27 cellular contexts compared by ENCODE assay signal in the genomic region with DNA sequence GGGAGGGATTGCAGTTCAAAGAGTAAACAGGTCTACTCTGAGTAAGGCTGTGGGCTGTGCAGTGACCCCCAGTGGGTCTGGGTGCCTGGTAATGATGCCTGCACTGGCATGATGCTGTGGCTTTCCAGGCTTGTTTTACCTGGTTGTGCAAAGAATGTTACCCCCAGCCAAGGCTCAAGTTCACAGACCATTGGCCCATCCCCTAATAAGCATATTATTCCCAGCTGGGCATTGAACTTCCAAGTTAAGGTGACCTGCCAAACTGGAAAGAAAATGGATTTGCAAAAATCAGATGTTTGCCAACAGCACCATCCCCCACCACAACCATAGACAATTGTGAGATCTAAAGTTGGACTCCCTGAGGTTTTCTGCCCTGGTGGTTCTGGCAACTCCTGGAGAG. TPM values are rescaled to one million over a fixed set of nuclear protein-coding genes. Genes with fewer than 3 reads are reported as not detected.
DNase-seq lines count a peak whose midpoint lies in the region; ATAC-seq, FAIRE-seq and TF ChIP-seq lines count a peak whose summit lies in the region.
"Had no signal": no experiment of that assay in that cellular context is flagged by ENCODE, and none has a peak within 500 bp of the region (broad histone marks: within the 10 kb centered on the region; RNA-seq: fewer than 3 reads in every experiment).

No MANE protein-coding gene starts in this region.

- intact Hi-C loops in activated CD8-positive, alpha-beta T cell treated with anti-CD3 and anti-CD28 coated beads for 36 hours (cut with micrococcal nuclease) = no loop called here

- POLR2A ChIA-PET in activated CD8-positive, alpha-beta T cell treated with anti-CD3 and anti-CD28 coated beads for 36 hours (lab: Charles Lee) = no interaction called here

- TF ChIP-seq CTCF in activated CD8-positive, alpha-beta T cell treated with anti-CD3 and anti-CD28 coated beads for 36 hours (IDR thresholded peaks at IDR 0.05) = no peak

- peaks cover 20% of the 10 kb centered on the region for H3K27me3 Mint-ChIP-seq in activated CD8-positive, alpha-beta T cell treated with anti-CD3 and anti-CD28 coated beads for 36 hours

- peaks cover 17% of the 10 kb centered on the region for H3K4me1 Mint-ChIP-seq in activated CD8-positive, alpha-beta T cell treated with anti-CD3 and anti-CD28 coated beads for 36 hours (ENCODE audit: low read depth)

- H3K36me3 Mint-ChIP-seq in activated CD8-positive, alpha-beta T cell treated with anti-CD3 and anti-CD28 coated beads for 36 hours (ENCODE audit: low read depth) = no peaks in the 10 kb centered on the region
- H3K36me3 Mint-ChIP-seq: mesothelial cell of epicardium; naive thymus-derived CD8-positive, alpha-beta T cell had no signal

- DNase-seq in kidney glomerular epithelial cell (lab: John Stamatoyannopoulos, UW) (peak; percentile 61), frontal cortex (ENCODE audit: low spot score in 2 of 2) (no peak), NCI-H510A (lab: John Stamatoyannopoulos, UW) (no peak)
- no peak for DNase-seq in activated CD8-positive, alpha-beta T cell treated with anti-CD3 and anti-CD28 coated beads for 36 hours
- DNase-seq: activated CD4-positive, alpha-beta T cell treated with anti-CD3 and anti-CD28 coated beads for 4 hours; activated CD8-positive, alpha-beta memory T cell treated with anti-CD3 and anti-CD28 coated beads for 24 hours; activated T-cell treated with anti-CD3 and anti-CD28 coated beads, Interleukin-2, amount 50 U/mL, for 1 hour; DMS79; dorsolateral prefrontal cortex; naive thymus-derived CD8-positive, alpha-beta T cell; NCI-H1436 treated with DMSO at 0.1 percent for 48 hours; NCI-H2107; NCI-H82; nucleus accumbens; sigmoid colon; SK-N-SH; stimulated activated CD4-positive, alpha-beta T cell treated with anti-CD3 and anti-CD28 coated beads, Interleukin-4, amount 100 ng/mL, for 4 hours; stimulated activated naive CD4-positive, alpha-beta T cell; T-helper 17 cell had no signal

- CTCF ChIA-PET in activated CD8-positive, alpha-beta T cell treated with anti-CD3 and anti-CD28 coated beads for 36 hours (lab: Charles Lee) = no interaction called here

- H3K27ac Mint-ChIP-seq in activated CD8-positive, alpha-beta T cell treated with anti-CD3 and anti-CD28 coated beads for 36 hours = no peak overlapping the region
- H3K27ac Mint-ChIP-seq: mesothelial cell of epicardium; naive thymus-derived CD8-positive, alpha-beta T cell; T-helper 17 cell had no signal

- ATAC-seq in GM18511 (IDR thresholded peaks at IDR 0.05; ENCODE audit: unreplicated experiment) (peak; percentile 4), GM19463 (IDR thresholded peaks at IDR 0.05; ENCODE audit: unreplicated experiment) (peak; percentile 13), HG03342 (IDR thresholded peaks at IDR 0.05; ENCODE audit: unreplicated experiment) (peak; percentile 6), HG03039 (IDR thresholded peaks at IDR 0.05; ENCODE audit: unreplicated experiment) (no peak)
- ATAC-seq in activated CD8-positive, alpha-beta T cell treated with anti-CD3 and anti-CD28 coated beads for 36 hours = no peak
- ATAC-seq: naive thymus-derived CD8-positive, alpha-beta T cell; T-helper 17 cell had no signal

- H3K4me3 Mint-ChIP-seq in activated CD8-positive, alpha-beta T cell treated with anti-CD3 and anti-CD28 coated beads for 36 hours = no peak overlapping the region
- H3K4me3 Mint-ChIP-seq: mesothelial cell of epicardium; naive thymus-derived CD8-positive, alpha-beta T cell; T-helper 17 cell had no signal

- FAIRE-seq in frontal cortex (lab: Jason Lieb, UNC) = no peak
- FAIRE-seq: islet of Langerhans, urothelium cell line had no signal

- H3K9me3 Mint-ChIP-seq in activated CD8-positive, alpha-beta T cell treated with anti-CD3 and anti-CD28 coated beads for 36 hours = no peaks in the 10 kb centered on the region
- H3K9me3 Mint-ChIP-seq: mesothelial cell of epicardium; naive thymus-derived CD8-positive, alpha-beta T cell had no signal

RNA-seq across cellular contexts. Expression of a gene that starts 7.9 kb away (rescaled TPM):
- 0.41 TPM for total RNA-seq in frontal cortex
- total RNA-seq in activated CD8-positive, alpha-beta T cell treated with anti-CD3 and anti-CD28 coated beads for 36 hours = not detected
- total RNA-seq: glomerular endothelial cell; naive thymus-derived CD8-positive, alpha-beta T cell had no signal

Comparison
In these comparisons a context has a peak if more than half of its experiments do, and no peak if none do; other contexts are left out.
1. ATAC-seq: peak in GM18511 (single experiment), GM19463 (single experiment) and HG03342 (single experiment); none in HG03039 (single experiment) and activated CD8-positive, alpha-beta T cell treated with anti-CD3 and anti-CD28 coated beads for 36 hours (single experiment).